17 cellular contexts compared by ENCODE assay signal in the genomic region with DNA sequence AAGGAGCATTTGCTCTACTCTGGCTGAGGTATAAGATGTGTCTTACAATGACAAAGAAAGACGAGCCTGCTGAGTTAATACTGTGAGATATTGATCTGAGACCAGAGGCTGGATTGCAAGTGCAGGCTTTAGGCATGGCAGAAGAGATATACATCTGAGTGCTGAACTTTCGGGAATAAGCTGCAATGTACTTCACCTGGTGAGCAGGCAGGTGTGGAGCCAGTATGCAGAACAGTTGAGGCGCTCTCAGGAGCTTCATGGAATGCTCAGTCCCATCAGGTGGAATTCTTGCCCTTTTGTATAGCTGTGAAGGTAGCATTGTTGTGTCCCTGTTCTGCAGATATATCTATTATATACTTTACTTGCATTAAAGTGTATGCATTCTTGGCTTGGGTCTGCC.
"Had no signal": no experiment of that assay in that cellular context is flagged by ENCODE, and none has a peak within 500 bp of the region (broad histone marks: within the 10 kb centered on the region; RNA-seq: fewer than 3 reads in every experiment).

No MANE protein-coding gene starts in this region.

- ATAC-seq: effector memory CD8-positive, alpha-beta T cell; gastrocnemius medialis; naive thymus-derived CD8-positive, alpha-beta T cell; psoas muscle; stimulated activated memory B cell treated with anti-CD40 and anti-IgM and Interleukin-4, amounts not matched to agents 10 μg/mL and 1 μg/mL and 100 μg/mL, for 72 hours; upper lobe of right lung had no signal

- H3K4me3 ChIP-seq: esophagus muscularis mucosa, gastrocnemius medialis, psoas muscle, right lobe of liver, tibial artery, upper lobe of right lung, vagina had no signal

- H3K9me3 ChIP-seq: esophagus muscularis mucosa, gastrocnemius medialis, neutrophil, psoas muscle, right lobe of liver, tibial artery, upper lobe of right lung, vagina had no signal

- H3K4me1 ChIP-seq: esophagus muscularis mucosa, gastrocnemius medialis, psoas muscle, right lobe of liver, tibial artery, upper lobe of right lung, vagina had no signal

- H3K27ac ChIP-seq: epithelial cell of prostate, esophagus muscularis mucosa, gastrocnemius medialis, neutrophil, psoas muscle, right lobe of liver, tibial artery, upper lobe of right lung, vagina had no signal

- H3K27me3 ChIP-seq: esophagus muscularis mucosa, gastrocnemius medialis, neutrophil, right lobe of liver, tibial artery, upper lobe of right lung, vagina had no signal

- DNase-seq: effector memory CD8-positive, alpha-beta T cell; gastrocnemius medialis; glutamatergic neuron; kidney glomerular epithelial cell; naive thymus-derived CD8-positive, alpha-beta T cell; psoas muscle; retina; right lobe of liver; stimulated activated CD4-positive, alpha-beta T cell treated with anti-CD3 and anti-CD28 coated beads, Interleukin-4, amount 100 ng/mL, for 1 hour; stimulated activated CD8-positive, alpha-beta memory T cell treated with anti-CD3 and anti-CD28 coated beads, Interleukin-4, amount 100 ng/mL, for 48 hours; tibial artery; upper lobe of right lung had no signal

- H3K36me3 ChIP-seq: esophagus muscularis mucosa, gastrocnemius medialis, neutrophil, right lobe of liver, tibial artery, upper lobe of right lung, vagina had no signal
